35 cellular contexts compared by ENCODE assay signal in genomic region chr9:77871483-77871882, GRCh38.
"Had no signal": no experiment of that assay in that cellular context is flagged by ENCODE, and none has a peak within 500 bp of the region (broad histone marks: within the 10 kb centered on the region; RNA-seq: fewer than 3 reads in every experiment).

No MANE protein-coding gene starts in this region.

- H3K36me3 Mint-ChIP-seq: activated CD8-positive, alpha-beta memory T cell treated with anti-CD3 and anti-CD28 coated beads, Interleukin-2, amount 10 ng/mL, durations not matched to agents 7 days and 5 days had no signal

- H3K36me3 ChIP-seq: ascending aorta, cardiac muscle cell had no signal

- H3K4me3 ChIP-seq: ascending aorta, cardiac muscle cell had no signal

- H3K27me3 ChIP-seq: ascending aorta, cardiac muscle cell had no signal

- H3K4me1 Mint-ChIP-seq: activated B cell treated with CpG ODN at 0.5 μM for 24 hours; activated CD4-positive, alpha-beta T cell treated with anti-CD3 and anti-CD28 coated beads, Interleukin-2, amount 10 ng/mL, durations not matched to agents 24 days and 14 days; activated CD8-positive, alpha-beta memory T cell treated with anti-CD3 and anti-CD28 coated beads, Interleukin-2, amount 10 ng/mL, durations not matched to agents 7 days and 5 days; activated naive CD4-positive, alpha-beta T cell treated with anti-CD3 and anti-CD28 coated beads, Interleukin-2, amount 10 ng/mL, durations not matched to agents 7 days and 5 days had no signal

- H3K9me3 ChIP-seq: ascending aorta had no signal

- ATAC-seq: activated CD8-positive, alpha-beta memory T cell treated with anti-CD3 and anti-CD28 coated beads, Interleukin-2, amount 10 ng/mL, durations not matched to agents 7 days and 5 days; activated CD8-positive, alpha-beta T cell treated with anti-CD3 and anti-CD28 coated beads, Interleukin-2, amount 10 ng/mL, durations not matched to agents 7 days and 5 days; activated naive CD8-positive, alpha-beta T cell treated with anti-CD3 and anti-CD28 coated beads, Interleukin-2, amount 50 U/mL, for 24 hours; T-cell; T-helper 17 cell had no signal

- H3K27me3 Mint-ChIP-seq: activated CD4-positive, alpha-beta memory T cell treated with anti-CD3 and anti-CD28 coated beads, Interleukin-2, amount 10 ng/mL, durations not matched to agents 7 days and 5 days; activated CD4-positive, alpha-beta T cell treated with anti-CD3 and anti-CD28 coated beads, Interleukin-2, amount 10 ng/mL, durations not matched to agents 24 days and 14 days; activated CD8-positive, alpha-beta memory T cell treated with anti-CD3 and anti-CD28 coated beads, Interleukin-2, amount 10 ng/mL, durations not matched to agents 7 days and 5 days; activated naive CD4-positive, alpha-beta T cell treated with anti-CD3 and anti-CD28 coated beads, Interleukin-2, amount 10 ng/mL, durations not matched to agents 7 days and 5 days; activated naive CD4-positive, alpha-beta T cell treated with anti-CD3 and anti-CD28 coated beads, Interleukin-2, amount 50 U/mL, for 24 hours; activated naive CD8-positive, alpha-beta T cell; activated naive CD8-positive, alpha-beta T cell treated with anti-CD3 and anti-CD28 coated beads, Interleukin-2, amount 10 ng/mL, durations not matched to agents 7 days and 5 days; activated naive CD8-positive, alpha-beta T cell treated with anti-CD3 and anti-CD28 coated beads, Interleukin-2, amount 50 U/mL, for 24 hours; activated T-cell treated with anti-CD3 and anti-CD28 coated beads, Interleukin-2, amount 50 U/mL, for 24 hours; brain; T-cell; T-helper 17 cell had no signal

- DNase-seq: activated B cell treated with CpG ODN at 0.5 μM for 24 hours; activated CD4-positive, alpha-beta memory T cell treated with anti-CD3 and anti-CD28 coated beads, Interleukin-2, amount 10 ng/mL, durations not matched to agents 7 days and 5 days; activated CD4-positive, alpha-beta T cell treated with anti-CD3 and anti-CD28 coated beads for 4 hours; activated CD4-positive, alpha-beta T cell treated with anti-CD3 and anti-CD28 coated beads, Interleukin-2, amount 10 ng/mL, durations not matched to agents 24 days and 14 days; activated CD4-positive, alpha-beta T cell treated with anti-CD3 and anti-CD28 coated beads, Interleukin-2, amount 50 U/mL, for 1 hour; activated CD4-positive, alpha-beta T cell treated with anti-CD3 and anti-CD28 coated beads, Interleukin-2, amount 50 U/mL, for 48 hours; activated CD4-positive, CD25-positive, alpha-beta regulatory T cell treated with anti-CD3 and anti-CD28 coated beads, Interleukin-2, amount 50 U/mL, for 72 hours; activated CD8-positive, alpha-beta memory T cell treated with anti-CD3 and anti-CD28 coated beads for 24 hours; activated CD8-positive, alpha-beta memory T cell treated with anti-CD3 and anti-CD28 coated beads, Interleukin-2, amount 10 ng/mL, durations not matched to agents 7 days and 5 days; activated CD8-positive, alpha-beta memory T cell treated with anti-CD3 and anti-CD28 coated beads, Interleukin-2, amount 50 U/mL, for 48 hours; activated CD8-positive, alpha-beta T cell treated with anti-CD3 and anti-CD28 coated beads, Interleukin-2, amount 10 ng/mL, durations not matched to agents 7 days and 5 days; activated effector memory CD4-positive, alpha-beta T cell treated with Interleukin-2 at 50 U/mL for 16 hours; activated gamma-delta T cell; activated naive CD4-positive, alpha-beta T cell treated with anti-CD3 and anti-CD28 coated beads, Interleukin-2, amount 10 ng/mL, durations not matched to agents 7 days and 5 days; activated naive CD4-positive, alpha-beta T cell treated with Interleukin-2 at 50 U/mL for 16 hours; activated naive CD8-positive, alpha-beta T cell treated with anti-CD3 and anti-CD28 coated beads, Interleukin-2, amount 10 ng/mL, durations not matched to agents 7 days and 5 days; activated naive CD8-positive, alpha-beta T cell treated with anti-CD3 and anti-CD28 coated beads, Interleukin-2, amount 50 U/mL, for 24 hours; activated T-cell treated with anti-CD3 and anti-CD28 coated beads, Interleukin-2, amount 50 U/mL, for 24 hours; activated T-cell treated with anti-CD3 and anti-CD28 coated beads, Interleukin-2, amount 50 U/mL, for 48 hours; amygdala; anterior cingulate cortex; caudate nucleus; cerebellar nuclear complex; T-cell; T-helper 17 cell had no signal

- H3K4me3 Mint-ChIP-seq: activated B cell treated with CpG ODN at 0.5 μM for 24 hours; activated CD4-positive, alpha-beta memory T cell treated with anti-CD3 and anti-CD28 coated beads, Interleukin-2, amount 10 ng/mL, durations not matched to agents 7 days and 5 days; activated CD4-positive, alpha-beta T cell treated with anti-CD3 and anti-CD28 coated beads, Interleukin-2, amount 10 ng/mL, durations not matched to agents 24 days and 14 days; activated CD8-positive, alpha-beta memory T cell treated with anti-CD3 and anti-CD28 coated beads, Interleukin-2, amount 10 ng/mL, durations not matched to agents 7 days and 5 days; activated CD8-positive, alpha-beta T cell treated with anti-CD3 and anti-CD28 coated beads, Interleukin-2, amount 10 ng/mL, durations not matched to agents 7 days and 5 days; activated naive CD4-positive, alpha-beta T cell treated with anti-CD3 and anti-CD28 coated beads, Interleukin-2, amount 10 ng/mL, durations not matched to agents 7 days and 5 days; activated naive CD4-positive, alpha-beta T cell treated with anti-CD3 and anti-CD28 coated beads, Interleukin-2, amount 50 U/mL, for 24 hours; activated naive CD8-positive, alpha-beta T cell; activated naive CD8-positive, alpha-beta T cell treated with anti-CD3 and anti-CD28 coated beads, Interleukin-2, amount 10 ng/mL, durations not matched to agents 7 days and 5 days; activated naive CD8-positive, alpha-beta T cell treated with anti-CD3 and anti-CD28 coated beads, Interleukin-2, amount 50 U/mL, for 24 hours; activated T-cell treated with anti-CD3 and anti-CD28 coated beads, Interleukin-2, amount 50 U/mL, for 24 hours; brain; central memory CD8-positive, alpha-beta T cell; T-cell; T-helper 17 cell had no signal

- H3K9me3 Mint-ChIP-seq: activated B cell treated with CpG ODN at 0.5 μM for 24 hours; activated CD4-positive, alpha-beta memory T cell treated with anti-CD3 and anti-CD28 coated beads, Interleukin-2, amount 10 ng/mL, durations not matched to agents 7 days and 5 days; activated naive CD4-positive, alpha-beta T cell treated with anti-CD3 and anti-CD28 coated beads, Interleukin-2, amount 10 ng/mL, durations not matched to agents 7 days and 5 days; activated naive CD4-positive, alpha-beta T cell treated with anti-CD3 and anti-CD28 coated beads, Interleukin-2, amount 50 U/mL, for 24 hours; activated naive CD8-positive, alpha-beta T cell treated with anti-CD3 and anti-CD28 coated beads, Interleukin-2, amount 50 U/mL, for 24 hours; activated T-cell treated with anti-CD3 and anti-CD28 coated beads, Interleukin-2, amount 50 U/mL, for 24 hours; activated T-helper 2 cell treated with anti-CD3 and anti-CD28 coated beads, Interferon-gamma antibody, Interleukin-2, Interleukin-4, amounts not matched to agents 10 μg/mL and 5 μg/mL and 100 μg/mL, durations not matched to agents 14 hours and 24 hours and 36 hours; central memory CD8-positive, alpha-beta T cell; T-cell had no signal

- H3K27ac ChIP-seq: ascending aorta, cardiac muscle cell, VCaP had no signal

- H3K27ac Mint-ChIP-seq: activated B cell treated with CpG ODN at 0.5 μM for 24 hours; activated CD4-positive, alpha-beta memory T cell treated with anti-CD3 and anti-CD28 coated beads, Interleukin-2, amount 10 ng/mL, durations not matched to agents 7 days and 5 days; activated CD4-positive, alpha-beta T cell treated with anti-CD3 and anti-CD28 coated beads, Interleukin-2, amount 10 ng/mL, durations not matched to agents 24 days and 14 days; activated CD8-positive, alpha-beta memory T cell treated with anti-CD3 and anti-CD28 coated beads, Interleukin-2, amount 10 ng/mL, durations not matched to agents 7 days and 5 days; activated CD8-positive, alpha-beta T cell treated with anti-CD3 and anti-CD28 coated beads, Interleukin-2, amount 10 ng/mL, durations not matched to agents 7 days and 5 days; activated naive CD4-positive, alpha-beta T cell treated with anti-CD3 and anti-CD28 coated beads, Interleukin-2, amount 10 ng/mL, durations not matched to agents 7 days and 5 days; activated naive CD4-positive, alpha-beta T cell treated with anti-CD3 and anti-CD28 coated beads, Interleukin-2, amount 50 U/mL, for 24 hours; activated naive CD8-positive, alpha-beta T cell; activated naive CD8-positive, alpha-beta T cell treated with anti-CD3 and anti-CD28 coated beads, Interleukin-2, amount 10 ng/mL, durations not matched to agents 7 days and 5 days; activated naive CD8-positive, alpha-beta T cell treated with anti-CD3 and anti-CD28 coated beads, Interleukin-2, amount 50 U/mL, for 24 hours; activated T-cell treated with anti-CD3 and anti-CD28 coated beads, Interleukin-2, amount 50 U/mL, for 24 hours; activated T-helper 2 cell treated with anti-CD3 and anti-CD28 coated beads, Interferon-gamma antibody, Interleukin-2, Interleukin-4, amounts not matched to agents 10 μg/mL and 5 μg/mL and 100 μg/mL, durations not matched to agents 14 hours and 24 hours and 36 hours; brain; T-cell; T-helper 17 cell had no signal

- FAIRE-seq: bronchial epithelial cell, TTC549 had no signal
